Comparison of ENCODE assay signal across 8 cellular contexts in genomic region chrX:78104447-78105176, GRCh38. TPM values are rescaled to one million over a fixed set of nuclear protein-coding genes. Genes with fewer than 3 reads are reported as not detected.
DNase-seq lines count a peak whose midpoint lies in the region; ATAC-seq, FAIRE-seq and TF ChIP-seq lines count a peak whose summit lies in the region.

No MANE protein-coding gene starts in this region.

- dilution Hi-C loops in keratinocyte (cut with MboI; ENCODE audit: extremely low pct_ligation_motif_present, low sequenced_read_pairs) = no loop called here

- POLR2A ChIA-PET in AG04450 (lab: Yijun Ruan, JAX) = interaction anchor here (0.9 to 1.1 kb wide), 3 partner anchors 35 to 206 kb away, joined by 3 read pairs; partner anchors contain the start of gene TAF9B

- no peak for FAIRE-seq in keratinocyte (lab: Jason Lieb, UNC)

- CTCF ChIA-PET in AG04450 (lab: Charles Lee) = interaction anchor here (1.2 kb wide), 1 partner anchor 206 kb away, joined by 5 read pairs; the partner anchor contains the start of gene COX7B

- peaks cover 56% of the 10 kb centered on the region for H3K79me2 ChIP-seq in keratinocyte (ENCODE audit: control insufficient read depth, insufficient read depth, low read length)

- H3K36me3 ChIP-seq in KOPT-K1 (ENCODE audit: insufficient read depth, low read length) (peaks cover 48% of the 10 kb centered on the region), keratinocyte (ENCODE audit: control insufficient read depth in 2 of 2, extremely low read depth in 1 of 2, insufficient read depth in 2 of 2, low read length in 2 of 2) (no peaks in the 10 kb centered on the region)

- no peaks in the 10 kb centered on the region for H3K9me3 ChIP-seq in AG04450 (ENCODE audit: control insufficient read depth, insufficient read depth, low read length)
- peaks cover 11% of the 10 kb centered on the region for H3K9me3 ChIP-seq in KOPT-K1 (ENCODE audit: insufficient read depth, low read length, poor library complexity, severe bottlenecking)
- H3K9me3 ChIP-seq in keratinocyte (ENCODE audit: control insufficient read depth, low read depth, low read length) = no peaks in the 10 kb centered on the region

- peaks cover 16% of the 10 kb centered on the region for H3K4me1 ChIP-seq in keratinocyte (ENCODE audit: control insufficient read depth, extremely low read depth, insufficient read depth, low read length)

- peak overlapping the region; percentile 80 for H3K4me3 ChIP-seq in AG04450 (ENCODE audit: low read depth, low read length)
- peak overlapping the region; percentile 79 to 87 (median 87) for H3K4me3 ChIP-seq in keratinocyte (ENCODE audit: control insufficient read depth in 2 of 3, extremely low read depth in 1 of 3, insufficient read depth in 2 of 3, low read depth in 1 of 3, low read length in 3 of 3)

- no peaks in the 10 kb centered on the region for H3K9me1 ChIP-seq in keratinocyte (ENCODE audit: control insufficient read depth, extremely low read depth, insufficient read depth, low read length)

- peak overlapping the region; percentile 91 for H3K9ac ChIP-seq in keratinocyte (ENCODE audit: control insufficient read depth, extremely low read depth, insufficient read depth, low read length)

- peaks cover 7% of the 10 kb centered on the region for H4K20me1 ChIP-seq in keratinocyte (ENCODE audit: control insufficient read depth, extremely low read depth, insufficient read depth, low read length)

- ATAC-seq in GM18870 (IDR thresholded peaks at IDR 0.05; ENCODE audit: unreplicated experiment) = peak; percentile 29

- H2AFZ ChIP-seq in keratinocyte (ENCODE audit: control insufficient read depth, low read length) = peak overlapping the region; percentile 56

- DNase-seq in AG04450 (ENCODE audit: low read depth, low spot score) = no peak
- DNase-seq in SKM-1 treated with dmso at 0.1 percent for 144 hours (lab: John Stamatoyannopoulos, UW; ENCODE audit: unreplicated experiment) = peak; percentile 63
- DNase-seq in central memory CD4-positive, alpha-beta T cell = peak; percentile 19
- no peak for DNase-seq in keratinocyte (ENCODE audit: low read depth, low spot score)
- DNase-seq in stimulated activated CD4-positive, alpha-beta T cell treated with anti-CD3 and anti-CD28 coated beads, Interleukin-15, amount 100 ng/mL, for 24 hours = peak; percentile 48
- DNase-seq in T1000 (lab: John Stamatoyannopoulos, UW) = no peak

- H3K27me3 ChIP-seq in AG04450 (ENCODE audit: control insufficient read depth, insufficient read depth, low read length) = no peaks in the 10 kb centered on the region
- no peaks in the 10 kb centered on the region for H3K27me3 ChIP-seq in keratinocyte (ENCODE audit: control insufficient read depth, extremely low read depth, insufficient read depth, low read length)

- no peak for TF ChIP-seq CTCF in AG04450 (IDR thresholded peaks at IDR 0.05; ENCODE audit: low read depth, low read length)
- no peak for TF ChIP-seq CTCF in keratinocyte (optimal IDR thresholded peaks at IDR 0.05 in 1 of 3, IDR thresholded peaks at IDR 0.05 in 1 of 3, conservative IDR thresholded peaks at IDR 0.05 in 1 of 3; ENCODE audit: extremely low read depth in 1 of 3, insufficient read depth in 2 of 3, low read length in 3 of 3)

- H3K27ac ChIP-seq in AG04450 (ENCODE audit: low read depth, low read length) (peak overlapping the region; percentile 75), KOPT-K1 (ENCODE audit: low read depth, low read length, poor library complexity, severe bottlenecking) (peak overlapping the region; percentile 96), keratinocyte (ENCODE audit: control insufficient read depth, insufficient read depth, low read length) (peak overlapping the region; percentile 88)

- H3K4me2 ChIP-seq in keratinocyte (ENCODE audit: control insufficient read depth, extremely low read depth, insufficient read depth, low read depth, low read length) = peak overlapping the region; percentile 42

RNA-seq across cellular contexts. Expression of gene PGK1, which starts 0.6 kb away (rescaled TPM):
- 394 and 442 TPM in 2 replicates for polyA plus RNA-seq in AG04450 (2011; rRNA removed)
- 206 and 209 TPM in 2 replicates for polyA minus RNA-seq in AG04450 (2011; rRNA and poly(A)+ RNA removed)
- 508 to 687 TPM (median 666 TPM) in 3 replicates for polyA plus RNA-seq in keratinocyte
- polyA plus RNA-seq in keratinocyte (2011; ENCODE audit: low read depth) = 532 TPM
- polyA plus RNA-seq in keratinocyte (2011; cell fraction: cytosol; rRNA removed) = 485 and 609 TPM in 2 replicates
- 629 and 639 TPM in 2 replicates for polyA plus RNA-seq in keratinocyte (2011; cell fraction: nucleus; rRNA removed)
- 359 and 364 TPM in 2 replicates for polyA plus RNA-seq in keratinocyte (2012; ENCODE audit: low replicate concordance)
- polyA minus RNA-seq in keratinocyte = 280 to 404 TPM (median 344 TPM) in 3 replicates
- 180 TPM for polyA minus RNA-seq in keratinocyte (2011; cell fraction: cytosol; rRNA and poly(A)+ RNA removed)
- 106 and 277 TPM in 2 replicates for polyA minus RNA-seq in keratinocyte (2011; cell fraction: nucleus; rRNA and poly(A)+ RNA removed)

RNA-seq across cellular contexts. Expression of gene TAF9B, which starts 34.8 kb away (rescaled TPM):
- polyA plus RNA-seq in AG04450 (2011; rRNA removed) = 33.2 and 42.5 TPM in 2 replicates
- polyA minus RNA-seq in AG04450 (2011; rRNA and poly(A)+ RNA removed) = 21.7 and 31.0 TPM in 2 replicates
- 13.4 to 20.4 TPM (median 17.3 TPM) in 3 replicates for polyA plus RNA-seq in keratinocyte
- 2.9 TPM for polyA plus RNA-seq in keratinocyte (2011; ENCODE audit: low read depth)
- polyA plus RNA-seq in keratinocyte (2011; cell fraction: cytosol; rRNA removed) = 11.7 and 22.0 TPM in 2 replicates
- polyA plus RNA-seq in keratinocyte (2011; cell fraction: nucleus; rRNA removed) = 8.3 and 9.8 TPM in 2 replicates
- 3.9 and 10.1 TPM in 2 replicates for polyA plus RNA-seq in keratinocyte (2012; ENCODE audit: low replicate concordance)
- 8.1 to 18.2 TPM (median 9.1 TPM) in 3 replicates for polyA minus RNA-seq in keratinocyte
- 7.5 TPM for polyA minus RNA-seq in keratinocyte (2011; cell fraction: cytosol; rRNA and poly(A)+ RNA removed)
- 2.7 and 4.7 TPM in 2 replicates for polyA minus RNA-seq in keratinocyte (2011; cell fraction: nucleus; rRNA and poly(A)+ RNA removed)

Comparison
In these comparisons a context has a peak if more than half of its experiments do, and no peak if none do; other contexts are left out.
1. DNase-seq: peak in SKM-1 treated with dmso at 0.1 percent for 144 hours (single experiment), central memory CD4-positive, alpha-beta T cell (single experiment) and stimulated activated CD4-positive, alpha-beta T cell treated with anti-CD3 and anti-CD28 coated beads, Interleukin-15, amount 100 ng/mL, for 24 hours (single experiment); none in AG04450 (single experiment), keratinocyte (single experiment) and T1000 (single experiment).
2. Peak in every context shown above with its lines, with median percentiles within 50 percentile points of each other: H3K27ac ChIP-seq.